Comparison of ENCODE assay signal across 8 cellular contexts in genomic region chr18:79405781-79406575, GRCh38. TPM values are rescaled to one million over a fixed set of nuclear protein-coding genes. Genes with fewer than 3 reads are reported as not detected.
DNase-seq lines count a peak whose midpoint lies in the region; ATAC-seq and TF ChIP-seq lines count a peak whose summit lies in the region.

No MANE protein-coding gene starts in this region.

- peak overlapping the region in 1 of 5 donors; percentile 38 for H3K9ac ChIP-seq in subcutaneous abdominal adipose tissue (ENCODE audit: low read length in 5 of 5)

- H3K27me3 ChIP-seq in subcutaneous abdominal adipose tissue (ENCODE audit: control insufficient read depth in 5 of 5, insufficient read depth in 4 of 5, low read length in 5 of 5) = no peaks in the 10 kb centered on the region

- H3K36me3 Mint-ChIP-seq in T-helper 1 cell treated with Interleukin-12 subunit alpha and Interleukin-12 subunit beta and Interleukin-4 antibody, amounts not matched to agents 30 μg/mL and 1 μg/mL, for 36 hours (ENCODE audit: low read depth) = peaks cover 22% of the 10 kb centered on the region
- no peaks in the 10 kb centered on the region for H3K36me3 Mint-ChIP-seq in natural killer cell

- H3K9me3 Mint-ChIP-seq in T-helper 1 cell treated with Interleukin-12 subunit alpha and Interleukin-12 subunit beta and Interleukin-4 antibody, amounts not matched to agents 30 μg/mL and 1 μg/mL, for 36 hours = no peaks in the 10 kb centered on the region
- no peaks in the 10 kb centered on the region for H3K9me3 Mint-ChIP-seq in natural killer cell

- peak; percentile 50 for DNase-seq in activated naive CD8-positive, alpha-beta T cell treated with anti-CD3 and anti-CD28 coated beads, Interleukin-2, amount 50 U/mL, for 16 hours (ENCODE audit: low read depth, low spot score)
- peak; percentile 73 for DNase-seq in natural killer cell
- DNase-seq in COLO829 (ENCODE audit: low spot score) = no peak
- DNase-seq in NCI-H1436 (lab: John Stamatoyannopoulos, UW) = no peak

- peaks cover 0 to 9% (median 8%) of the 10 kb centered on the region in 5 donors for H3K36me3 ChIP-seq in subcutaneous abdominal adipose tissue (ENCODE audit: control insufficient read depth in 5 of 5, insufficient read depth in 5 of 5, low read length in 5 of 5)

- ATAC-seq in GM18502 (IDR thresholded peaks at IDR 0.05; ENCODE audit: poor library complexity, unreplicated experiment) = peak; percentile 83
- ATAC-seq in HG02852 (IDR thresholded peaks at IDR 0.05; ENCODE audit: unreplicated experiment) = peak; percentile 81
- peak; percentile 85 to 92 (median 90) for ATAC-seq in natural killer cell

- no peaks in the 10 kb centered on the region for H3K9me3 ChIP-seq in subcutaneous abdominal adipose tissue (ENCODE audit: control insufficient read depth in 5 of 5, low read length in 5 of 5)

- peak overlapping the region; percentile 81 for H3K4me3 Mint-ChIP-seq in T-helper 1 cell treated with Interleukin-12 subunit alpha and Interleukin-12 subunit beta and Interleukin-4 antibody, amounts not matched to agents 30 μg/mL and 1 μg/mL, for 36 hours
- peak overlapping the region; percentile 88 for H3K4me3 Mint-ChIP-seq in natural killer cell

- TF ChIP-seq CTCF in natural killer cell (IDR thresholded peaks at IDR 0.05) = no peak

- peak overlapping the region; percentile 94 for H3K27ac Mint-ChIP-seq in T-helper 1 cell treated with Interleukin-12 subunit alpha and Interleukin-12 subunit beta and Interleukin-4 antibody, amounts not matched to agents 30 μg/mL and 1 μg/mL, for 36 hours
- peak overlapping the region; percentile 96 to 98 for H3K27ac Mint-ChIP-seq in natural killer cell

- H3K4me1 Mint-ChIP-seq in T-helper 1 cell treated with Interleukin-12 subunit alpha and Interleukin-12 subunit beta and Interleukin-4 antibody, amounts not matched to agents 30 μg/mL and 1 μg/mL, for 36 hours (ENCODE audit: low read depth) = peaks cover 43% of the 10 kb centered on the region
- H3K4me1 Mint-ChIP-seq in natural killer cell = peaks cover 55 to 56% of the 10 kb centered on the region in 2 donors

- H3K4me1 ChIP-seq in subcutaneous abdominal adipose tissue (ENCODE audit: control insufficient read depth in 5 of 5, insufficient read depth in 5 of 5, low read length in 5 of 5) = peaks cover 0 to 61% (median 48%) of the 10 kb centered on the region in 5 donors

- intact Hi-C loops in natural killer cell (cut with micrococcal nuclease) = no loop called here

- no peaks in the 10 kb centered on the region for H3K27me3 Mint-ChIP-seq in T-helper 1 cell treated with Interleukin-12 subunit alpha and Interleukin-12 subunit beta and Interleukin-4 antibody, amounts not matched to agents 30 μg/mL and 1 μg/mL, for 36 hours (ENCODE audit: low read depth)
- H3K27me3 Mint-ChIP-seq in natural killer cell (ENCODE audit: low read depth in 2 of 2) = no peaks in the 10 kb centered on the region

- peak overlapping the region; percentile 74 for H3K27ac ChIP-seq in subcutaneous abdominal adipose tissue (ENCODE audit: low read depth, low read length)

- peak overlapping the region in 2 of 5 donors; percentile 13 to 14 for H3K4me3 ChIP-seq in subcutaneous abdominal adipose tissue (ENCODE audit: low read depth in 1 of 5, low read length in 5 of 5)

RNA-seq across cellular contexts. Expression of gene NFATC1, which starts 10.2 kb away (rescaled TPM):
- total RNA-seq in natural killer cell = 10 to 100 TPM; 35.8 to 47.4 (median 37.1) TPM

Comparison
In these comparisons a context has a peak if more than half of its experiments do, and no peak if none do; other contexts are left out.
1. DNase-seq: peak in activated naive CD8-positive, alpha-beta T cell treated with anti-CD3 and anti-CD28 coated beads, Interleukin-2, amount 50 U/mL, for 16 hours (single experiment) and natural killer cell (single experiment); none in COLO829 (single experiment) and NCI-H1436 (single experiment).
2. Peak in every context shown above with its lines, with median percentiles within 50 percentile points of each other: ATAC-seq.